19 cellular contexts compared by ENCODE assay signal in genomic region chr1:26125382-26125781, GRCh38. TPM values are rescaled to one million over a fixed set of nuclear protein-coding genes. Genes with fewer than 3 reads are reported as not detected.
DNase-seq lines count a peak whose midpoint lies in the region; ATAC-seq, FAIRE-seq and TF ChIP-seq lines count a peak whose summit lies in the region.
"Had no signal": no experiment of that assay in that cellular context is flagged by ENCODE, and none has a peak within 500 bp of the region (broad histone marks: within the 10 kb centered on the region; RNA-seq: fewer than 3 reads in every experiment).

No MANE protein-coding gene starts in this region.

- no peak overlapping the region for H3K4me3 ChIP-seq in OCI-LY1 (ENCODE audit: low read depth, low read length, poor library complexity, severe bottlenecking)
- H3K4me3 ChIP-seq in GM12878, result no peak overlapping the region
- no peak overlapping the region for H3K4me3 ChIP-seq in adrenal gland
- H3K4me3 ChIP-seq: MG63 had no signal

- peak overlapping the region; percentile 94 for H3K27ac Mint-ChIP-seq in activated CD8-positive, alpha-beta memory T cell treated with anti-CD3 and anti-CD28 coated beads, Interleukin-2, amount 10 ng/mL, durations not matched to agents 7 days and 5 days
- H3K27ac Mint-ChIP-seq in stimulated activated naive CD8-positive, alpha-beta T cell treated with anti-CD3 and anti-CD28 coated beads, Interleukin-15, amount 100 ng/mL, for 72 hours, result peak overlapping the region; percentile 98 to 99

- H3K4me1 ChIP-seq in OCI-LY1 (ENCODE audit: insufficient read depth, low read length, severe bottlenecking) (peaks cover 26% of the 10 kb centered on the region), GM12878 (ENCODE audit: control insufficient read depth, insufficient read depth, low read length) (peaks cover 4% of the 10 kb centered on the region), adrenal gland (replicated peaks in 1 of 2) (peaks cover 0 to 25% of the 10 kb centered on the region in 2 donors)

- in situ Hi-C loops in GM12878 (cut with MboI), result no loop called here

- CTCF ChIA-PET in activated CD8-positive, alpha-beta memory T cell treated with anti-CD3 and anti-CD28 coated beads, Interleukin-2, amount 10 ng/mL, durations not matched to agents 7 days and 5 days (lab: Charles Lee), result interaction anchor here (0.7 to 7.6 kb wide), 10 partner anchors 14 to 283 kb away, joined by 3 to 69 read pairs (median 6); partner anchors contain the start of genes CEP85, PDIK1L and ZNF593
- CTCF ChIA-PET in GM12878 (lab: Yijun Ruan, JAX), result interaction anchor here (0.9 to 8.3 kb wide), 7 partner anchors 12 to 292 kb away, joined by 3 to 92 read pairs (median 14); partner anchors contain the start of genes CEP85 and PAFAH2

- H3K4me3 Mint-ChIP-seq in activated CD8-positive, alpha-beta memory T cell treated with anti-CD3 and anti-CD28 coated beads, Interleukin-2, amount 10 ng/mL, durations not matched to agents 7 days and 5 days, result no peak overlapping the region
- peak overlapping the region; percentile 81 to 88 for H3K4me3 Mint-ChIP-seq in stimulated activated naive CD8-positive, alpha-beta T cell treated with anti-CD3 and anti-CD28 coated beads, Interleukin-15, amount 100 ng/mL, for 72 hours

- peak overlapping the region; percentile 20; the same call in 1 of the 2 replicates for H3K9ac ChIP-seq in OCI-LY1 (ENCODE audit: low read length)
- no peak overlapping the region for H3K9ac ChIP-seq in GM12878 (ENCODE audit: control insufficient read depth, insufficient read depth, low read length)
- H3K9ac ChIP-seq: parathyroid adenoma had no signal

- no peak for DNase-seq in activated CD8-positive, alpha-beta memory T cell treated with anti-CD3 and anti-CD28 coated beads, Interleukin-2, amount 10 ng/mL, durations not matched to agents 7 days and 5 days
- DNase-seq in activated CD8-positive, alpha-beta memory T cell treated with anti-CD3 and anti-CD28 coated beads, Interleukin-2, amount 50 U/mL, for 4 hours, result no peak
- no peak for DNase-seq in GM12878 (ENCODE audit: low read depth, low spot score)
- no peak for DNase-seq in stimulated activated naive CD8-positive, alpha-beta T cell treated with anti-CD3 and anti-CD28 coated beads, Interleukin-15, amount 100 ng/mL, for 72 hours
- no peak for DNase-seq in NCI-H128 (lab: John Stamatoyannopoulos, UW; ENCODE audit: unreplicated experiment)
- DNase-seq in middle frontal gyrus (ENCODE audit: extremely low spot score, low spot score), result no peak
- no peak for DNase-seq in adrenal gland
- DNase-seq: activated CD8-positive, alpha-beta memory T cell treated with anti-CD3 and anti-CD28 coated beads for 24 hours; H7; left colon; MG63; NCI-H2081 treated with DMSO at 0.1 percent for 48 hours; stimulated activated CD4-positive, alpha-beta T cell treated with anti-CD3 and anti-CD28 coated beads, Interleukin-4, amount 100 ng/mL, for 4 hours; trophoblast cell had no signal

- FAIRE-seq in GM12878 (lab: Jason Lieb, UNC), result no peak
- FAIRE-seq: HTR-8/SVneo had no signal

- H3K9me3 Mint-ChIP-seq in activated CD8-positive, alpha-beta memory T cell treated with anti-CD3 and anti-CD28 coated beads, Interleukin-2, amount 10 ng/mL, durations not matched to agents 7 days and 5 days (ENCODE audit: low read depth), result no peaks in the 10 kb centered on the region
- H3K9me3 Mint-ChIP-seq in stimulated activated naive CD8-positive, alpha-beta T cell treated with anti-CD3 and anti-CD28 coated beads, Interleukin-15, amount 100 ng/mL, for 72 hours, result no peaks in the 10 kb centered on the region

- BruUV-seq in GM12878 (replicated peaks; lab: Mats Ljungman, UMichigan), result no TSS peak

- RAD21 ChIA-PET in GM12878 (lab: Charles Lee; ENCODE audit: unreplicated experiment), result interaction anchor here (0.7 to 2.4 kb wide), 5 partner anchors 13 to 193 kb away, joined by 3 to 19 read pairs (median 5); partner anchors contain the start of genes CD52, PAFAH2 and PDIK1L

- no peak for TF ChIP-seq EP300 in GM12878 (IDR thresholded peaks at IDR 0.05; ENCODE audit: borderline replicate concordance in 1 of 2, control insufficient read depth in 1 of 2, low read depth in 2 of 2, low read length in 2 of 2)

- H4K20me1 ChIP-seq in OCI-LY1 (ENCODE audit: insufficient read depth, low read length) (no peaks in the 10 kb centered on the region), GM12878 (ENCODE audit: control insufficient read depth, insufficient read depth) (no peaks in the 10 kb centered on the region)

- H3K27me3 Mint-ChIP-seq in activated CD8-positive, alpha-beta memory T cell treated with anti-CD3 and anti-CD28 coated beads, Interleukin-2, amount 10 ng/mL, durations not matched to agents 7 days and 5 days, result no peaks in the 10 kb centered on the region
- H3K27me3 Mint-ChIP-seq in stimulated activated naive CD8-positive, alpha-beta T cell treated with anti-CD3 and anti-CD28 coated beads, Interleukin-15, amount 100 ng/mL, for 72 hours, result no peaks in the 10 kb centered on the region

- peaks cover 58% of the 10 kb centered on the region for H3K4me1 Mint-ChIP-seq in activated CD8-positive, alpha-beta memory T cell treated with anti-CD3 and anti-CD28 coated beads, Interleukin-2, amount 10 ng/mL, durations not matched to agents 7 days and 5 days
- peaks cover 63% of the 10 kb centered on the region for H3K4me1 Mint-ChIP-seq in stimulated activated naive CD8-positive, alpha-beta T cell treated with anti-CD3 and anti-CD28 coated beads, Interleukin-15, amount 100 ng/mL, for 72 hours

- SMC1A ChIA-PET in GM12878 (lab: Charles Lee; ENCODE audit: uncharacterized antibody, unreplicated experiment), result interaction anchor here (0.6 to 2.3 kb wide), 11 partner anchors 10 to 257 kb away, joined by 3 to 21 read pairs (median 3); no protein-coding TSS in a partner anchor

- peaks cover 30% of the 10 kb centered on the region for H3K36me3 Mint-ChIP-seq in activated CD8-positive, alpha-beta memory T cell treated with anti-CD3 and anti-CD28 coated beads, Interleukin-2, amount 10 ng/mL, durations not matched to agents 7 days and 5 days

- H3K9me2 ChIP-seq in OCI-LY1 (ENCODE audit: low read depth, low read length), result no peaks in the 10 kb centered on the region

- H3K4me2 ChIP-seq in OCI-LY1 (ENCODE audit: low read length) (no peak overlapping the region), GM12878 (ENCODE audit: control insufficient read depth, insufficient read depth) (no peak overlapping the region)

- no peak for ATAC-seq in activated CD8-positive, alpha-beta memory T cell treated with anti-CD3 and anti-CD28 coated beads, Interleukin-2, amount 10 ng/mL, durations not matched to agents 7 days and 5 days
- ATAC-seq in GM12878, result no peak
- no peak for ATAC-seq in stimulated activated naive CD8-positive, alpha-beta T cell treated with anti-CD3 and anti-CD28 coated beads, Interleukin-15, amount 100 ng/mL, for 72 hours
- ATAC-seq: left colon had no signal

- no peaks in the 10 kb centered on the region for H3K79me2 ChIP-seq in OCI-LY1 (ENCODE audit: insufficient read depth, low read length)
- no peaks in the 10 kb centered on the region; the same call in 1 of the 2 replicates for H3K79me2 ChIP-seq in GM12878 (ENCODE audit: control insufficient read depth, insufficient read depth, low read length)
- H3K79me2 ChIP-seq: parathyroid adenoma had no signal

- H3K9me3 ChIP-seq in OCI-LY1 (ENCODE audit: low read length) (no peaks in the 10 kb centered on the region), GM12878 (replicated peaks; ENCODE audit: control insufficient read depth, insufficient read depth, low read length) (no peaks in the 10 kb centered on the region), adrenal gland (replicated peaks in 1 of 3) (no peaks in the 10 kb centered on the region)
- H3K9me3 ChIP-seq: MG63 had no signal

- intact Hi-C loops in GM12878 (cut with micrococcal nuclease; ENCODE audit: unreplicated experiment) (no loop called here), adrenal gland (cut with DNase I) (no loop called here)

- no peaks in the 10 kb centered on the region for H3K27me3 ChIP-seq in OCI-LY1 (ENCODE audit: insufficient read depth, low read length)
- H3K27me3 ChIP-seq in GM12878 (replicated peaks in 1 of 2; ENCODE audit: control insufficient read depth in 2 of 2, insufficient read depth in 2 of 2, low read length in 1 of 2), result no peaks in the 10 kb centered on the region
- no peaks in the 10 kb centered on the region for H3K27me3 ChIP-seq in adrenal gland
- H3K27me3 ChIP-seq: MG63 had no signal

- H2AFZ ChIP-seq in OCI-LY1 (ENCODE audit: low read length) (no peak overlapping the region), GM12878 (ENCODE audit: control insufficient read depth, low read depth, low read length) (no peak overlapping the region)
- H2AFZ ChIP-seq: parathyroid adenoma had no signal

- no peaks in the 10 kb centered on the region for H3F3A ChIP-seq in OCI-LY1 (ENCODE audit: insufficient read depth, low read length)

- TF ChIP-seq POLR2A in GM12878 (IDR thresholded peaks at IDR 0.05; ENCODE audit: low read depth, low read length) (no peak), adrenal gland (IDR thresholded peaks at IDR 0.05) (no peak)

- TF ChIP-seq RAD21 in GM12878 (IDR thresholded peaks at IDR 0.05; ENCODE audit: insufficient read depth, low read depth, low read length), result no peak

- no peak for TF ChIP-seq CTCF in OCI-LY1 (IDR thresholded peaks at IDR 0.05; ENCODE audit: low read length)
- TF ChIP-seq CTCF in GM12878 (IDR thresholded peaks at IDR 0.05 in 2 of 3, conservative IDR thresholded peaks at IDR 0.05 in 1 of 3; ENCODE audit: control insufficient read depth in 2 of 3, extremely low read depth in 1 of 3, insufficient read depth in 1 of 3, low read depth in 3 of 3, low read length in 3 of 3), result no peak
- no peak for TF ChIP-seq CTCF in adrenal gland (IDR thresholded peaks at IDR 0.05)

- H3K36me3 ChIP-seq in OCI-LY1 (ENCODE audit: insufficient read depth, low read length) (peaks cover 19% of the 10 kb centered on the region), GM12878 (ENCODE audit: control insufficient read depth in 2 of 2, insufficient read depth in 2 of 2, low read length in 1 of 2) (peaks cover 0 to 6% of the 10 kb centered on the region in 2 experiments; a peak in 1 of 4 replicates), adrenal gland (replicated peaks in 1 of 2) (no peaks in the 10 kb centered on the region)
- H3K36me3 ChIP-seq: MG63 had no signal

- H3K27ac ChIP-seq in OCI-LY1 (ENCODE audit: low read depth, low read length, poor library complexity, severe bottlenecking) (peak overlapping the region; percentile 59), GM12878 (ENCODE audit: control insufficient read depth, insufficient read depth) (no peak overlapping the region), adrenal gland (no peak overlapping the region)
- H3K27ac ChIP-seq: parathyroid adenoma had no signal

- POLR2A ChIA-PET in GM12878 (lab: Charles Lee), result interaction anchor here (2.0 kb wide), 1 partner anchor 15 kb away, joined by 13 read pairs; the partner anchor contains the start of gene PDIK1L

RNA-seq across cellular contexts. Expression of gene PDIK1L, which starts 13.8 kb away (rescaled TPM):
- total RNA-seq in activated CD8-positive, alpha-beta memory T cell treated with anti-CD3 and anti-CD28 coated beads, Interleukin-2, amount 10 ng/mL, durations not matched to agents 7 days and 5 days, result 10 to 100 TPM; 18.3 to 20.2 TPM
- total RNA-seq in GM12878 (2013; cell fraction: nucleolus; rRNA removed), result 7.8 TPM in 2 replicates
- total RNA-seq in GM12878 (2014; rRNA removed) (9.4 and 10.8 TPM in 2 replicates), GM12878 (2014; rRNA removed; fragmentation: Illumina TruSeq; extraction: Trizol) (13.5 and 14.3 TPM in 2 replicates), GM12878 (2021) (11.9 and 13.7 TPM in 2 replicates), adrenal gland (1 to 10 TPM; 2.3 to 9.8 (median 8.0) TPM)
- 3.5 TPM for polyA plus RNA-seq in GM12878 (2011; ENCODE audit: low read depth)
- polyA plus RNA-seq in GM12878 (2011; rRNA removed) (11.6 and 14.2 TPM in 2 replicates), GM12878 (2014; fragmentation: Illumina TruSeq; extraction: Trizol) (10.3 and 13.7 TPM in 2 replicates), GM12878 (2014; fragmentation: Nextera tagmentation; extraction: Ambion mirVana) (1 to 10 TPM; 4.0 to 9.5 TPM), GM12878 (2014; rRNA removed) (4.5 and 6.7 TPM in 2 replicates), GM12878 (2016; fragmentation: Nextera tagmentation; extraction: Ambion mirVana) (10 to 100 TPM; 10.7 to 15.9 TPM), adrenal gland (1 to 10 TPM; 1.6 to 6.6 (median 1.7) TPM)
- 3.3 and 4.2 TPM in 2 replicates for polyA plus RNA-seq in GM12878 (2011; cell fraction: cytosol; rRNA removed)
- polyA plus RNA-seq in GM12878 (2011; cell fraction: nucleus; rRNA removed), result 2.5 and 3.2 TPM in 2 replicates
- polyA plus RNA-seq in GM12878 (2012), result 4.3 and 5.3 TPM in 2 replicates
- 10.0 and 15.8 TPM in 2 replicates for polyA minus RNA-seq in GM12878 (2011; rRNA and poly(A)+ RNA removed)
- 5.1 and 6.5 TPM in 2 replicates for polyA minus RNA-seq in GM12878 (2011; cell fraction: cytosol; rRNA and poly(A)+ RNA removed)
- 2.3 and 3.3 TPM in 2 replicates for polyA minus RNA-seq in GM12878 (2011; cell fraction: nucleus; rRNA and poly(A)+ RNA removed)

RNA-seq across cellular contexts. Expression of gene FAM110D, which starts 33.5 kb away (rescaled TPM):
- total RNA-seq in activated CD8-positive, alpha-beta memory T cell treated with anti-CD3 and anti-CD28 coated beads, Interleukin-2, amount 10 ng/mL, durations not matched to agents 7 days and 5 days, result not detected
- total RNA-seq in GM12878 (2013; cell fraction: nucleolus; rRNA removed), result not detected in 2 replicates
- total RNA-seq in GM12878 (2014; rRNA removed) (0.06 TPM in 1 of 2 replicates, not detected in the other), GM12878 (2014; rRNA removed; fragmentation: Illumina TruSeq; extraction: Trizol) (not detected in 2 replicates), GM12878 (2021) (not detected in 2 replicates), adrenal gland (1 to 10 TPM; 1.7 to 3.9 (median 2.4) TPM)
- not detected for polyA plus RNA-seq in GM12878 (2011; ENCODE audit: low read depth)
- polyA plus RNA-seq in GM12878 (2011; rRNA removed) (not detected in 2 replicates), GM12878 (2014; fragmentation: Illumina TruSeq; extraction: Trizol) (not detected in 2 replicates), GM12878 (2014; fragmentation: Nextera tagmentation; extraction: Ambion mirVana) (not detected), GM12878 (2014; rRNA removed) (not detected in 2 replicates), GM12878 (2016; fragmentation: Nextera tagmentation; extraction: Ambion mirVana) (not detected), adrenal gland (1 to 10 TPM in 2 of 3 donors, under 1 TPM in 1; 0.46 to 6.2 (median 1.4) TPM)
- not detected in 2 replicates for polyA plus RNA-seq in GM12878 (2011; cell fraction: cytosol; rRNA removed)
- polyA plus RNA-seq in GM12878 (2011; cell fraction: nucleus; rRNA removed), result not detected in 2 replicates
- not detected in 2 replicates for polyA plus RNA-seq in GM12878 (2012)
- polyA minus RNA-seq in GM12878 (2011; rRNA and poly(A)+ RNA removed), result not detected in 2 replicates
- not detected in 2 replicates for polyA minus RNA-seq in GM12878 (2011; cell fraction: cytosol; rRNA and poly(A)+ RNA removed)
- polyA minus RNA-seq in GM12878 (2011; cell fraction: nucleus; rRNA and poly(A)+ RNA removed), result not detected in 2 replicates
- total RNA-seq: fibroblast of lung had no signal
- polyA plus RNA-seq: fibroblast of lung had no signal

RNA-seq across cellular contexts. Expression of gene C1orf232, which starts 43.4 kb away (rescaled TPM):
- not detected for total RNA-seq in activated CD8-positive, alpha-beta memory T cell treated with anti-CD3 and anti-CD28 coated beads, Interleukin-2, amount 10 ng/mL, durations not matched to agents 7 days and 5 days
- total RNA-seq in GM12878 (2013; cell fraction: nucleolus; rRNA removed), result not detected in 2 replicates
- total RNA-seq in GM12878 (2014; rRNA removed) (not detected in 2 replicates), GM12878 (2014; rRNA removed; fragmentation: Illumina TruSeq; extraction: Trizol) (not detected in 2 replicates), GM12878 (2021) (not detected in 2 replicates), adrenal gland (not detected)
- polyA plus RNA-seq in GM12878 (2011; ENCODE audit: low read depth), result not detected
- polyA plus RNA-seq in GM12878 (2011; rRNA removed) (not detected in 2 replicates), GM12878 (2014; fragmentation: Illumina TruSeq; extraction: Trizol) (not detected in 2 replicates), GM12878 (2014; fragmentation: Nextera tagmentation; extraction: Ambion mirVana) (not detected), GM12878 (2014; rRNA removed) (not detected in 2 replicates), GM12878 (2016; fragmentation: Nextera tagmentation; extraction: Ambion mirVana) (not detected), adrenal gland (not detected)
- not detected in 2 replicates for polyA plus RNA-seq in GM12878 (2011; cell fraction: cytosol; rRNA removed)
- not detected in 2 replicates for polyA plus RNA-seq in GM12878 (2011; cell fraction: nucleus; rRNA removed)
- polyA plus RNA-seq in GM12878 (2012), result not detected in 2 replicates
- polyA minus RNA-seq in GM12878 (2011; rRNA and poly(A)+ RNA removed), result not detected in 2 replicates
- not detected in 2 replicates for polyA minus RNA-seq in GM12878 (2011; cell fraction: cytosol; rRNA and poly(A)+ RNA removed)
- not detected in 2 replicates for polyA minus RNA-seq in GM12878 (2011; cell fraction: nucleus; rRNA and poly(A)+ RNA removed)
- total RNA-seq: fibroblast of lung, H7, left colon, skeletal muscle tissue had no signal
- polyA plus RNA-seq: fibroblast of lung had no signal

RNA-seq across cellular contexts. Expression of gene ZNF593, which starts 44.3 kb away (rescaled TPM):
- 10 to 100 TPM; 40.1 to 48.1 TPM for total RNA-seq in activated CD8-positive, alpha-beta memory T cell treated with anti-CD3 and anti-CD28 coated beads, Interleukin-2, amount 10 ng/mL, durations not matched to agents 7 days and 5 days
- total RNA-seq in GM12878 (2013; cell fraction: nucleolus; rRNA removed), result 9.2 and 9.3 TPM in 2 replicates
- total RNA-seq in GM12878 (2014; rRNA removed) (87.5 and 105 TPM in 2 replicates), GM12878 (2014; rRNA removed; fragmentation: Illumina TruSeq; extraction: Trizol) (20.8 and 22.8 TPM in 2 replicates), GM12878 (2021) (59.2 and 60.2 TPM in 2 replicates), adrenal gland (10 to 100 TPM; 17.8 to 44.7 (median 29.5) TPM)
- polyA plus RNA-seq in GM12878 (2011; ENCODE audit: low read depth), result 15.7 TPM
- polyA plus RNA-seq in GM12878 (2011; rRNA removed) (20.8 and 41.9 TPM in 2 replicates), GM12878 (2014; fragmentation: Illumina TruSeq; extraction: Trizol) (2.8 and 15.1 TPM in 2 replicates), GM12878 (2014; fragmentation: Nextera tagmentation; extraction: Ambion mirVana) (10 to 100 TPM in 1 of 2 experiments, 1 to 10 TPM in 1; 7.7 to 20.1 TPM), GM12878 (2014; rRNA removed) (133 and 156 TPM in 2 replicates), GM12878 (2016; fragmentation: Nextera tagmentation; extraction: Ambion mirVana) (100 to 1,000 TPM; 103 to 110 TPM), adrenal gland (100 to 1,000 TPM in 1 of 3 donors, 10 to 100 TPM in 1, 1 to 10 TPM in 1; 9.8 to 113 (median 51.0) TPM)
- polyA plus RNA-seq in GM12878 (2011; cell fraction: cytosol; rRNA removed), result 89.6 and 123 TPM in 2 replicates
- polyA plus RNA-seq in GM12878 (2011; cell fraction: nucleus; rRNA removed), result 41.7 and 67.0 TPM in 2 replicates
- 34.7 and 40.0 TPM in 2 replicates for polyA plus RNA-seq in GM12878 (2012)
- 6.9 and 10.7 TPM in 2 replicates for polyA minus RNA-seq in GM12878 (2011; rRNA and poly(A)+ RNA removed)
- 13.8 and 16.5 TPM in 2 replicates for polyA minus RNA-seq in GM12878 (2011; cell fraction: cytosol; rRNA and poly(A)+ RNA removed)
- polyA minus RNA-seq in GM12878 (2011; cell fraction: nucleus; rRNA and poly(A)+ RNA removed), result 10.9 and 20.2 TPM in 2 replicates

RNA-seq across cellular contexts. Expression of gene ZNF593OS, which starts 46.2 kb away (rescaled TPM):
- total RNA-seq in activated CD8-positive, alpha-beta memory T cell treated with anti-CD3 and anti-CD28 coated beads, Interleukin-2, amount 10 ng/mL, durations not matched to agents 7 days and 5 days, result not detected
- total RNA-seq in GM12878 (2013; cell fraction: nucleolus; rRNA removed), result not detected in 2 replicates
- total RNA-seq in GM12878 (2014; rRNA removed) (0.23 TPM in 1 of 2 replicates, not detected in the other), GM12878 (2014; rRNA removed; fragmentation: Illumina TruSeq; extraction: Trizol) (not detected in 2 replicates), GM12878 (2021) (not detected in 2 replicates), adrenal gland (under 1 TPM in 1 of 8 donors, not detected in 7; 0.18 TPM)
- 2.1 TPM for polyA plus RNA-seq in GM12878 (2011; ENCODE audit: low read depth)
- polyA plus RNA-seq in GM12878 (2011; rRNA removed) (not detected in 2 replicates), GM12878 (2014; fragmentation: Illumina TruSeq; extraction: Trizol) (not detected in 2 replicates), GM12878 (2014; fragmentation: Nextera tagmentation; extraction: Ambion mirVana) (under 1 TPM in 1 of 2 experiments, not detected in 1; 0.16 TPM), GM12878 (2014; rRNA removed) (not detected in 2 replicates), GM12878 (2016; fragmentation: Nextera tagmentation; extraction: Ambion mirVana) (1 to 10 TPM in 1 of 2 experiments, under 1 TPM in 1; 0.96 to 1.7 TPM), adrenal gland (under 1 TPM in 1 of 3 donors, not detected in 2; 0.88 TPM)
- polyA plus RNA-seq in GM12878 (2011; cell fraction: cytosol; rRNA removed), result not detected in 2 replicates
- not detected in 2 replicates for polyA plus RNA-seq in GM12878 (2011; cell fraction: nucleus; rRNA removed)
- polyA plus RNA-seq in GM12878 (2012), result 0.45 and 0.91 TPM in 2 replicates
- polyA minus RNA-seq in GM12878 (2011; rRNA and poly(A)+ RNA removed), result not detected in 2 replicates
- not detected in 2 replicates for polyA minus RNA-seq in GM12878 (2011; cell fraction: cytosol; rRNA and poly(A)+ RNA removed)
- polyA minus RNA-seq in GM12878 (2011; cell fraction: nucleus; rRNA and poly(A)+ RNA removed), result not detected in 2 replicates
- total RNA-seq: fibroblast of lung, H7, left colon, skeletal muscle tissue had no signal
- polyA plus RNA-seq: fibroblast of lung had no signal
